ENCODE assay signal across 1 cellular context in the genomic region with DNA sequence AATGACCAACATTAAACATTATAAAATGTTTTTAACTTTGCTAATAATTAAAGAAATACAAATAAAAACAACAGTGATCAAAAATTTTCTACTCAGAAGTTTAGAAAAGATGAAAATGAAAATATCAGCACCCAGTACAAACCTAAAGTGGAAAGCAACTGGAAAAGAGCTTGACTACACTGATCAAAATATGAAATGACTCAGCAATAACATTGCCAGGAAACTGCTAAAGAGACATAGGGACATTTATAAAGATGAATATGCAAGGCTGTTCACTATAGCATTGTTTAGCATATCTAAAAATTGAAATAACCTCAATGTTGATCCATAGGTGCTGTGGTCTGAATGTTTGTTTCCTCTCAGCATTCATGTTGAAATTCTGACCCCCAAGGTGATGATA.
TF ChIP-seq lines count a peak whose summit lies in the region.

No MANE protein-coding gene starts in this region.

TF ChIP-seq in K562, 482 proteins besides CTCF, POLR2A, EP300 and RAD21 (continued from another document):
- TF ChIP-seq POLR3A (IDR thresholded peaks at IDR 0.05; ENCODE audit: borderline replicate concordance, extremely low read depth, insufficient read depth, insufficient read length): no peak
- TF ChIP-seq, protein P1, sequence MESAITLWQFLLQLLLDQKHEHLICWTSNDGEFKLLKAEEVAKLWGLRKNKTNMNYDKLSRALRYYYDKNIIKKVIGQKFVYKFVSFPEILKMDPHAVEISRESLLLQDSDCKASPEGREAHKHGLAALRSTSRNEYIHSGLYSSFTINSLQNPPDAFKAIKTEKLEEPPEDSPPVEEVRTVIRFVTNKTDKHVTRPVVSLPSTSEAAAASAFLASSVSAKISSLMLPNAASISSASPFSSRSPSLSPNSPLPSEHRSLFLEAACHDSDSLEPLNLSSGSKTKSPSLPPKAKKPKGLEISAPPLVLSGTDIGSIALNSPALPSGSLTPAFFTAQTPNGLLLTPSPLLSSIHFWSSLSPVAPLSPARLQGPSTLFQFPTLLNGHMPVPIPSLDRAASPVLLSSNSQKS (CRISPR knock-in tag; IDR thresholded peaks at IDR 0.05): no peak
- no peak for TF ChIP-seq SIX5 (IDR thresholded peaks at IDR 0.05; ENCODE audit: borderline replicate concordance in 1 of 2, insufficient read depth in 1 of 2, low read depth in 1 of 2, low read length in 2 of 2)
- peak; percentile 90 for TF ChIP-seq C11orf30 (IDR thresholded peaks at IDR 0.05; ENCODE audit: low read depth)
- TF ChIP-seq MAFK (IDR thresholded peaks at IDR 0.05; ENCODE audit: low read length): peak; percentile 80; the same call in 1 of the 2 replicates
- TF ChIP-seq, protein P2, sequence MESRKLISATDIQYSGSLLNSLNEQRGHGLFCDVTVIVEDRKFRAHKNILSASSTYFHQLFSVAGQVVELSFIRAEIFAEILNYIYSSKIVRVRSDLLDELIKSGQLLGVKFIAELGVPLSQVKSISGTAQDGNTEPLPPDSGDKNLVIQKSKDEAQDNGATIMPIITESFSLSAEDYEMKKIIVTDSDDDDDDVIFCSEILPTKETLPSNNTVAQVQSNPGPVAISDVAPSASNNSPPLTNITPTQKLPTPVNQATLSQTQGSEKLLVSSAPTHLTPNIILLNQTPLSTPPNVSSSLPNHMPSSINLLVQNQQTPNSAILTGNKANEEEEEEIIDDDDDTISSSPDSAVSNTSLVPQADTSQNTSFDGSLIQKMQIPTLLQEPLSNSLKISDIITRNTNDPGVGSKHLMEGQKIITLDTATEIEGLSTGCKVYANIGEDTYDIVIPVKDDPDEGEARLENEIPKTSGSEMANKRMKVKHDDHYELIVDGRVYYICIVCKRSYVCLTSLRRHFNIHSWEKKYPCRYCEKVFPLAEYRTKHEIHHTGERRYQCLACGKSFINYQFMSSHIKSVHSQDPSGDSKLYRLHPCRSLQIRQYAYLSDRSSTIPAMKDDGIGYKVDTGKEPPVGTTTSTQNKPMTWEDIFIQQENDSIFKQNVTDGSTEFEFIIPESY (CRISPR knock-in tag; IDR thresholded peaks at IDR 0.05): no peak
- TF ChIP-seq KDM5B (IDR thresholded peaks at IDR 0.05; ENCODE audit: insufficient replicate concordance, low read depth, low read length): no peak
- no peak for TF ChIP-seq NR4A1 (CRISPR knock-in tag; IDR thresholded peaks at IDR 0.05)
- TF ChIP-seq NR4A1 (tag; IDR thresholded peaks at IDR 0.05): no peak
- TF ChIP-seq, protein P3, sequence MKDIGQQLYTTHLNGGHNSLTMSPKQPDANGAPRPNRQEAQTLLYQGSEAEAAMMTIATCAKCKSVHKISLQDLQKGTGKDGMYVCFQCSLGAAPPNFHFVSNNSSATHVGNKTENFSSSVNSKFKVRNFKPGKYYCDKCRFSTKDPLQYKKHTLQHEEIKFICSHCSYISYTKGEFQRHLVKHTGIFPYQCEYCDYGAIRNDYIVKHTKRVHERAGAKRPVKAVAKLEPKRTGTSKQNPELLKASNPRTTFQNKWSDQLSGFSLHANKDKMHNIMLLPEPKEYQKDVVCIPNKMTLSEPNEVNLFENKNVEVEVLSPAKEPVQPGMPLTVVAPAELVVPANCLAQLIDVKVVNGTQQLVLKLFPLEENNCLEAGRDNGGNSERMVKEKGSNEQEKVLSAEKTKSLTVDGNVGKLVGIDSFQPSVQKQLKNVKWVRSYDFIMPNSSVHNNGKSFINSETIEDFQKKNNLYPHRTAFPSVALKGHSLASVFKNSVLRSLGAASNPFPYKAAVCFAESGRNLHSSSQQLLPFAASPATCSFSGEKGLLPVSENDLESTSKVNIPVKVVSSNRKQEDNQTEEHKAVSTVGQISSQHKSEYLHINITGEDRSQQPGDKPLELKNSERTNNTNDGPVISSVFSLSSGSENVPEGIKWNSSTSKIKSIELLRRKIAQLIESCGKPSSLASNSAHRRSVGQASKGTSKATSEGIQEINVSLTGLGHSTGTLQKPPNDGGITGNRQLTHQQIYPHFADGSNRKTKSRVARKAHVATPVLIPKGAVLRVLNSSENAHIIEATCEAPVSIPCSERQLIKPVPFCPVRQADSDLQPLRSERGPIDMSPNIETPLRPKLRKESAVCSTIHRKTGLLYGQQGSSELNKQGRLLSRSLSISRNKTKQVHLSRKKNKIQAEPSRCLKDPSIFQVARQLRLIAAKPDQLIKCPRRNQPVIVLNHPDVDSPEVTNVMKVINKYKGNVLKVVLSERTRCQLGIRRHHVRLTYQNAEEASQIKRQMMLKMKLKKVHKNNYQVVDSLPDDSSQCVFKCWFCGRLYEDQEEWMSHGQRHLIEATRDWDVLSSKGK (CRISPR knock-in tag; IDR thresholded peaks at IDR 0.05): no peak
- no peak for TF ChIP-seq BDP1 (IDR thresholded peaks at IDR 0.05; ENCODE audit: insufficient read depth, insufficient read length)
- peak; percentile 86 for TF ChIP-seq MAFF (IDR thresholded peaks at IDR 0.05; ENCODE audit: low read length)
- no peak for TF ChIP-seq NCOA6 (IDR thresholded peaks at IDR 0.05)
- 0 out of 2 replicates have a peak, but pooled peaks have one; percentile 9 for TF ChIP-seq ARID1B (IDR thresholded peaks at IDR 0.05)
- TF ChIP-seq ZNF316 (IDR thresholded peaks at IDR 0.05): peak; percentile 95
- TF ChIP-seq ZNF274 (IDR thresholded peaks at IDR 0.05; ENCODE audit: borderline replicate concordance, low read depth, low read length): no peak
TF ChIP-seq in K562: peak in this region for 8.
